In the genomic region with DNA sequence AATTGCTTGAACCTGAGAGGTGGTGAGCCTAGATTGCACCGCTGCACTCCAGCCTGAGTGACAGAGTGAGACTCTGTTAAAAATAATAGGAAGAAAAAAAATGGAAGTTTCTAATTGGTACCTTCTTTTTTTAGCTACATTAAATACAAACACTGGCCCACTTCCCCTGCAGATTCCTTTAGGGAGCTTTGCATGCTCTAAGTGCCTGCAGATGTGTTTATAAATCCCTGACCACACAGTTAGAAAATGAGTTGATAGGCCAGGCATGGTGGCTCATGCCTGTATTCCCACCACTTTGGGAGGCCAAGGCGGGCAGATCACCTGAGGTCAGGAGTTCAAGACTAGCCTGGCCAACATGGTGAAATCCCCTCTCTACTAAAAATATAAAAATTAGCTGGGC, we compare ENCODE assay signal across 6 cellular contexts. TPM values are rescaled to one million over a fixed set of nuclear protein-coding genes. Genes with fewer than 3 reads are reported as not detected.
"Had no signal": no experiment of that assay in that cellular context is flagged by ENCODE, and none has a peak within 500 bp of the region (broad histone marks: within the 10 kb centered on the region; RNA-seq: fewer than 3 reads in every experiment).

No MANE protein-coding gene starts in this region.

RNA-seq across cellular contexts. Expression of a gene that starts 4.1 kb away (rescaled TPM):
- total RNA-seq: left ventricle myocardium inferior, mesenteric fat pad, myocyte, right atrium auricular region, smooth muscle cell had no signal
- polyA plus RNA-seq: naive thymus-derived CD4-positive, alpha-beta T cell had no signal
